30 cellular contexts compared by ENCODE assay signal in the genomic region with DNA sequence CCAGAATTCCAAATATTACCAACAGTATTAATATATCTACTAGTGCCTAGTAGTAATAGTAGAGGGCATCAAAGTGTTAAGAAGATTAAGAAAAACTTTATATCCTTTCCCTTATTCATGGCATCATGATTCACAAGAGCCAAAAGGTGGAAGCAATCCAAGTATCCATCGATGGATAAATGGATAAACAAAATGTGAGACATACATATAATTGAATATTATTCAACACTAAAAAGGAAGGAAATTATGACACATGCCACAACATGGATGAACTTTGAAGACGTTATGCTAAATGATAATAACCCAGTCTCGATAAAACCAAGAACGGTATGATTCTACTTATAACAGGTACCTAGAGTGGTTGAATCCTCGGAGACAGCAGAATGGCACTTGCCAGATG.
"Had no signal": no experiment of that assay in that cellular context is flagged by ENCODE, and none has a peak within 500 bp of the region (broad histone marks: within the 10 kb centered on the region; RNA-seq: fewer than 3 reads in every experiment).

No MANE protein-coding gene starts in this region.

- H3K9me3 Mint-ChIP-seq: activated CD4-positive, alpha-beta memory T cell treated with anti-CD3 and anti-CD28 coated beads for 36 hours; activated CD4-positive, alpha-beta T cell treated with anti-CD3 and anti-CD28 coated beads, Interleukin-2, amount 10 ng/mL, durations not matched to agents 24 days and 14 days; activated naive CD4-positive, alpha-beta T cell treated with anti-CD3 and anti-CD28 coated beads for 36 hours; activated naive CD4-positive, alpha-beta T cell treated with anti-CD3 and anti-CD28 coated beads, Interleukin-2, amount 50 U/mL, for 24 hours; activated T-helper 1 cell treated with anti-CD3 and anti-CD28 coated beads, Interleukin-12 subunit alpha, Interleukin-12 subunit beta, Interleukin-2, Interleukin-4 antibody, amounts not matched to agents 30 ng/mL and 10 ng/mL and 1 ng/mL, durations not matched to agents 14 hours and 24 hours and 36 hours; activated T-helper 2 cell treated with anti-CD3 and anti-CD28 coated beads, Interferon-gamma antibody, Interleukin-2, Interleukin-4, amounts not matched to agents 10 μg/mL and 5 μg/mL and 100 μg/mL, durations not matched to agents 14 hours and 24 hours and 36 hours had no signal

- ATAC-seq: activated CD4-positive, alpha-beta T cell treated with anti-CD3 and anti-CD28 coated beads for 36 hours; activated CD8-positive, alpha-beta memory T cell treated with anti-CD3 and anti-CD28 coated beads, Interleukin-2, amount 10 ng/mL, durations not matched to agents 7 days and 5 days; activated CD8-positive, alpha-beta T cell treated with anti-CD3 and anti-CD28 coated beads, Interleukin-2, amount 10 ng/mL, durations not matched to agents 7 days and 5 days; activated naive CD8-positive, alpha-beta T cell treated with anti-CD3 and anti-CD28 coated beads, Interleukin-2, amount 50 U/mL, for 24 hours; body of pancreas; foreskin keratinocyte; gastrocnemius medialis had no signal

- H3K4me3 Mint-ChIP-seq: activated CD4-positive, alpha-beta memory T cell treated with anti-CD3 and anti-CD28 coated beads for 36 hours; activated CD4-positive, alpha-beta T cell treated with anti-CD3 and anti-CD28 coated beads for 36 hours; activated CD4-positive, alpha-beta T cell treated with anti-CD3 and anti-CD28 coated beads, Interleukin-2, amount 10 ng/mL, durations not matched to agents 24 days and 14 days; activated CD8-positive, alpha-beta memory T cell treated with anti-CD3 and anti-CD28 coated beads, Interleukin-2, amount 10 ng/mL, durations not matched to agents 7 days and 5 days; activated CD8-positive, alpha-beta T cell treated with anti-CD3 and anti-CD28 coated beads, Interleukin-2, amount 10 ng/mL, durations not matched to agents 7 days and 5 days; activated naive CD4-positive, alpha-beta T cell treated with anti-CD3 and anti-CD28 coated beads for 36 hours; activated naive CD4-positive, alpha-beta T cell treated with anti-CD3 and anti-CD28 coated beads, Interleukin-2, amount 50 U/mL, for 24 hours; activated naive CD8-positive, alpha-beta T cell treated with anti-CD3 and anti-CD28 coated beads for 36 hours; activated naive CD8-positive, alpha-beta T cell treated with anti-CD3 and anti-CD28 coated beads, Interleukin-2, amount 50 U/mL, for 24 hours; activated T-helper 1 cell treated with anti-CD3 and anti-CD28 coated beads, Interleukin-12 subunit alpha, Interleukin-12 subunit beta, Interleukin-2, Interleukin-4 antibody, amounts not matched to agents 30 ng/mL and 10 ng/mL and 1 ng/mL, durations not matched to agents 14 hours and 24 hours and 36 hours had no signal

- H3K9me3 ChIP-seq: adrenal gland, body of pancreas, esophagus muscularis mucosa, gastrocnemius medialis had no signal

- H3K27ac ChIP-seq: adrenal gland, body of pancreas, esophagus muscularis mucosa, foreskin keratinocyte, gastrocnemius medialis had no signal

- H3K4me3 ChIP-seq: adrenal gland, body of pancreas, esophagus muscularis mucosa, gastrocnemius medialis had no signal

- H3K36me3 ChIP-seq: adrenal gland, gastrocnemius medialis had no signal

- H3K4me1 ChIP-seq: adrenal gland, gastrocnemius medialis had no signal

- H3K4me1 Mint-ChIP-seq: activated CD4-positive, alpha-beta T cell treated with anti-CD3 and anti-CD28 coated beads for 36 hours; activated CD4-positive, alpha-beta T cell treated with anti-CD3 and anti-CD28 coated beads, Interleukin-2, amount 10 ng/mL, durations not matched to agents 24 days and 14 days had no signal

- DNase-seq: activated CD4-positive, alpha-beta memory T cell treated with anti-CD3 and anti-CD28 coated beads for 36 hours; activated CD4-positive, alpha-beta T cell treated with anti-CD3 and anti-CD28 coated beads for 36 hours; activated CD4-positive, alpha-beta T cell treated with anti-CD3 and anti-CD28 coated beads, Interleukin-2, amount 10 ng/mL, durations not matched to agents 24 days and 14 days; activated CD4-positive, CD25-positive, alpha-beta regulatory T cell; activated CD4-positive, CD25-positive, alpha-beta regulatory T cell treated with anti-CD3 and anti-CD28 coated beads, Interleukin-2, amount 50 U/mL, for 72 hours; activated CD8-positive, alpha-beta memory T cell treated with anti-CD3 and anti-CD28 coated beads, Interleukin-2, amount 10 ng/mL, durations not matched to agents 7 days and 5 days; activated CD8-positive, alpha-beta memory T cell treated with anti-CD3 and anti-CD28 coated beads, Interleukin-2, amount 50 U/mL, for 4 hours; activated CD8-positive, alpha-beta T cell treated with anti-CD3 and anti-CD28 coated beads, Interleukin-2, amount 10 ng/mL, durations not matched to agents 7 days and 5 days; activated effector memory CD4-positive, alpha-beta T cell treated with anti-CD3 and anti-CD28 coated beads, Interleukin-2, amount 50 U/mL, for 16 hours; activated naive CD4-positive, alpha-beta T cell treated with anti-CD3 and anti-CD28 coated beads for 36 hours; activated naive CD8-positive, alpha-beta T cell treated with anti-CD3 and anti-CD28 coated beads for 36 hours; activated naive CD8-positive, alpha-beta T cell treated with anti-CD3 and anti-CD28 coated beads, Interleukin-2, amount 50 U/mL, for 24 hours; activated T-cell treated with anti-CD3 and anti-CD28 coated beads, Interleukin-2, amount 50 U/mL, for 1 hour; activated T-cell treated with anti-CD3 and anti-CD28 coated beads, Interleukin-2, amount 50 U/mL, for 48 hours; adrenal gland; amygdala; aorta; body of pancreas; caudate nucleus; cortex of kidney; effector CD8-positive, alpha-beta T cell; erythroblast; foreskin keratinocyte; gastrocnemius medialis; T-helper 2 cell had no signal

- H3K27me3 Mint-ChIP-seq: activated CD4-positive, alpha-beta memory T cell treated with anti-CD3 and anti-CD28 coated beads for 36 hours; activated CD4-positive, alpha-beta T cell treated with anti-CD3 and anti-CD28 coated beads for 36 hours; activated CD4-positive, alpha-beta T cell treated with anti-CD3 and anti-CD28 coated beads, Interleukin-2, amount 10 ng/mL, durations not matched to agents 24 days and 14 days; activated CD8-positive, alpha-beta memory T cell treated with anti-CD3 and anti-CD28 coated beads, Interleukin-2, amount 10 ng/mL, durations not matched to agents 7 days and 5 days; activated naive CD4-positive, alpha-beta T cell treated with anti-CD3 and anti-CD28 coated beads, Interleukin-2, amount 50 U/mL, for 24 hours; activated naive CD8-positive, alpha-beta T cell treated with anti-CD3 and anti-CD28 coated beads for 36 hours; activated naive CD8-positive, alpha-beta T cell treated with anti-CD3 and anti-CD28 coated beads, Interleukin-2, amount 50 U/mL, for 24 hours had no signal

- FAIRE-seq: colon had no signal

- H3K27me3 ChIP-seq: adrenal gland, body of pancreas, esophagus muscularis mucosa, foreskin keratinocyte, gastrocnemius medialis had no signal

- H3K27ac Mint-ChIP-seq: activated CD4-positive, alpha-beta memory T cell treated with anti-CD3 and anti-CD28 coated beads for 36 hours; activated CD4-positive, alpha-beta T cell treated with anti-CD3 and anti-CD28 coated beads for 36 hours; activated CD4-positive, alpha-beta T cell treated with anti-CD3 and anti-CD28 coated beads, Interleukin-2, amount 10 ng/mL, durations not matched to agents 24 days and 14 days; activated CD8-positive, alpha-beta memory T cell treated with anti-CD3 and anti-CD28 coated beads, Interleukin-2, amount 10 ng/mL, durations not matched to agents 7 days and 5 days; activated CD8-positive, alpha-beta T cell treated with anti-CD3 and anti-CD28 coated beads, Interleukin-2, amount 10 ng/mL, durations not matched to agents 7 days and 5 days; activated naive CD4-positive, alpha-beta T cell treated with anti-CD3 and anti-CD28 coated beads for 36 hours; activated naive CD4-positive, alpha-beta T cell treated with anti-CD3 and anti-CD28 coated beads, Interleukin-2, amount 50 U/mL, for 24 hours; activated naive CD8-positive, alpha-beta T cell treated with anti-CD3 and anti-CD28 coated beads for 36 hours; activated naive CD8-positive, alpha-beta T cell treated with anti-CD3 and anti-CD28 coated beads, Interleukin-2, amount 50 U/mL, for 24 hours; activated T-helper 1 cell treated with anti-CD3 and anti-CD28 coated beads, Interleukin-12 subunit alpha, Interleukin-12 subunit beta, Interleukin-2, Interleukin-4 antibody, amounts not matched to agents 30 ng/mL and 10 ng/mL and 1 ng/mL, durations not matched to agents 14 hours and 24 hours and 36 hours; activated T-helper 2 cell treated with anti-CD3 and anti-CD28 coated beads, Interferon-gamma antibody, Interleukin-2, Interleukin-4, amounts not matched to agents 10 μg/mL and 5 μg/mL and 100 μg/mL, durations not matched to agents 14 hours and 24 hours and 36 hours had no signal
